Comparison of ENCODE assay signal across 17 cellular contexts in the genomic region with DNA sequence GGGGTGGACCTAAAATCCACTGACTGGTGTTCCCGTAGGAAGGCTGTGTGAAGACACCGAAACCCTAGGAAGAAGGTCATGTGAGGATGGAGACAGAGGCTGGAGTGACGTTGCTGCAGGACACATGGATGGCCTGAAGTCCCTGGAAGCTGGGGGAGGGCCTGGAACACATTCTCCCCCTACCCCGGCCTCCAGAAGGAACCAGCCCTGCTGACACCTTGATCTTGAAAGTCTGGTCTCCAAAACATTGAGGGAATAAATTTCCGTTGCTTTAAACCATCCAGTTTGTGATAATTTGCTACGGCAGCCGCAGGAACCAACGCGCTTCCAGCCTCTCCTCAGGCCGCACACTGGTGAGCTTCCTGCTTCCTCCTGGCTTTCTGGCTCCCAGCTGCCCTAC.
DNase-seq lines count a peak whose midpoint lies in the region; ATAC-seq and TF ChIP-seq lines count a peak whose summit lies in the region.
"Had no signal": no experiment of that assay in that cellular context is flagged by ENCODE, and none has a peak within 500 bp of the region (broad histone marks: within the 10 kb centered on the region; RNA-seq: fewer than 3 reads in every experiment).

No MANE protein-coding gene starts in this region.

- no peaks in the 10 kb centered on the region for H3K79me2 ChIP-seq in H9 (ENCODE audit: insufficient read depth, low read length)

- no peak overlapping the region for H4K8ac ChIP-seq in H9 (replicated peaks; ENCODE audit: insufficient read length, low read depth, low read length)

- no peak overlapping the region for H3K4me2 ChIP-seq in H9 (ENCODE audit: insufficient read depth, insufficient read length, low read length)
- H3K4me2 ChIP-seq: A549, GM23338 had no signal

- no peak for TF ChIP-seq EP300 in tibial nerve (IDR thresholded peaks at IDR 0.05)

- H4K5ac ChIP-seq in H9 (ENCODE audit: insufficient read length, low read depth, low read length), result no peak overlapping the region

- no peaks in the 10 kb centered on the region for H3K27me3 Mint-ChIP-seq in activated CD8-positive, alpha-beta memory T cell treated with anti-CD3 and anti-CD28 coated beads, Interleukin-2, amount 10 ng/mL, durations not matched to agents 7 days and 5 days
- H3K27me3 Mint-ChIP-seq in endodermal cell (ENCODE audit: insufficient read depth) (no peaks in the 10 kb centered on the region), osteocyte (ENCODE audit: unreplicated experiment) (no peaks in the 10 kb centered on the region), H9 (ENCODE audit: low read depth) (no peaks in the 10 kb centered on the region)
- H3K27me3 Mint-ChIP-seq: IgD-negative memory B cell had no signal

- H3T11ph ChIP-seq in H9 (ENCODE audit: low read length), result no peak overlapping the region

- H3K36me3 Mint-ChIP-seq in activated CD8-positive, alpha-beta memory T cell treated with anti-CD3 and anti-CD28 coated beads, Interleukin-2, amount 10 ng/mL, durations not matched to agents 7 days and 5 days, result no peaks in the 10 kb centered on the region
- H3K36me3 Mint-ChIP-seq in endodermal cell (ENCODE audit: low read depth) (no peaks in the 10 kb centered on the region), osteocyte (ENCODE audit: unreplicated experiment) (no peaks in the 10 kb centered on the region), H9 (ENCODE audit: insufficient read depth in 1 of 3, low read depth in 3 of 3) (no peaks in the 10 kb centered on the region)
- H3K36me3 Mint-ChIP-seq: IgD-negative memory B cell had no signal

- no peak overlapping the region for H2BK5ac ChIP-seq in H9 (ENCODE audit: insufficient read length, low read length)

- no peak overlapping the region for H3K23ac ChIP-seq in H9 (ENCODE audit: insufficient read length, low read depth, low read length)

- H3K4me1 ChIP-seq in endodermal cell (ENCODE audit: control insufficient read depth, insufficient read depth, low read length) (no peaks in the 10 kb centered on the region), H9 (ENCODE audit: insufficient read depth, low read length) (no peaks in the 10 kb centered on the region), tibial nerve (no peaks in the 10 kb centered on the region)
- H3K4me1 ChIP-seq: A549, Caco-2 had no signal

- no peaks in the 10 kb centered on the region for H4K20me1 ChIP-seq in H9 (ENCODE audit: control insufficient read depth, insufficient read depth, insufficient read length)

- no peak overlapping the region for H3K9ac ChIP-seq in endodermal cell (ENCODE audit: extremely low read depth, low read length, poor library complexity, severe bottlenecking)
- H3K9ac ChIP-seq in H9 (ENCODE audit: extremely low read depth, insufficient read length, low read length), result no peak overlapping the region

- H3K56ac ChIP-seq in H9 (ENCODE audit: insufficient read length, low read depth, low read length), result no peak overlapping the region

- H2BK120ac ChIP-seq in H9 (ENCODE audit: low read depth, low read length, poor library complexity, severe bottlenecking), result no peak overlapping the region

- H3K36me3 ChIP-seq in endodermal cell (ENCODE audit: control insufficient read depth, insufficient read depth, low read length) (no peaks in the 10 kb centered on the region), tibial nerve (no peaks in the 10 kb centered on the region)

- no peak overlapping the region for H3K27ac Mint-ChIP-seq in activated CD8-positive, alpha-beta memory T cell treated with anti-CD3 and anti-CD28 coated beads, Interleukin-2, amount 10 ng/mL, durations not matched to agents 7 days and 5 days
- no peak overlapping the region for H3K27ac Mint-ChIP-seq in endodermal cell
- H3K27ac Mint-ChIP-seq in osteocyte (ENCODE audit: unreplicated experiment), result no peak overlapping the region
- H3K27ac Mint-ChIP-seq in H9, result peak overlapping the region in 1 of 3 experiments; percentile 84; a peak in 1 of 7 replicates
- H3K27ac Mint-ChIP-seq: CD4-positive, alpha-beta T cell; GM23338; HFFc6; IgD-negative memory B cell had no signal

- H3K27ac ChIP-seq in endodermal cell (ENCODE audit: low read depth, low read length) (no peak overlapping the region), H9 (ENCODE audit: insufficient read length, low read depth, low read length) (no peak overlapping the region), tibial nerve (no peak overlapping the region)
- H3K27ac ChIP-seq: 22Rv1, A549, C4-2B had no signal

- 90 to 97% methylated on average over 10 of the region's 10 CpGs for WGBS in endodermal cell (ENCODE audit: insufficient coverage in 1 of 2, insufficient read length in 1 of 2), 2 experiments
- no CpG with 5 or more reads among the region's 10 CpGs for WGBS in H9 (ENCODE audit: extremely low coverage, insufficient read length, low lambda C conversion rate)
- WGBS in tibial nerve, 2 donors, result 79 to 84% methylated on average over 10 of the region's 10 CpGs

- no peaks in the 10 kb centered on the region for H3K9me3 ChIP-seq in endodermal cell (ENCODE audit: control insufficient read depth, low read length)
- no peaks in the 10 kb centered on the region for H3K9me3 ChIP-seq in H9 (ENCODE audit: control insufficient read depth, low read depth, low read length)
- H3K9me3 ChIP-seq in tibial nerve, result peaks cover 0 to 5% (median 0%) of the 10 kb centered on the region in 4 donors
- H3K9me3 ChIP-seq: A549, Caco-2 had no signal

- H3K79me1 ChIP-seq in H9 (ENCODE audit: insufficient read depth, low read depth, low read length, poor library complexity, severe bottlenecking), result no peaks in the 10 kb centered on the region

- no peak overlapping the region for H2BK12ac ChIP-seq in H9 (ENCODE audit: insufficient read length, low read depth, low read length)

- H2BK15ac ChIP-seq in H9 (ENCODE audit: low read depth, low read length), result no peak overlapping the region

- H3K4ac ChIP-seq in H9 (ENCODE audit: low read depth, low read length), result no peak overlapping the region

- CTCF ChIA-PET in activated CD8-positive, alpha-beta memory T cell treated with anti-CD3 and anti-CD28 coated beads, Interleukin-2, amount 10 ng/mL, durations not matched to agents 7 days and 5 days (lab: Charles Lee), result no interaction called here

- no peak overlapping the region for H2AK5ac ChIP-seq in H9 (ENCODE audit: insufficient read length, low read length)

- no peaks in the 10 kb centered on the region for H3K23me2 ChIP-seq in H9 (ENCODE audit: insufficient read length, low read depth, low read length, poor library complexity, severe bottlenecking)

- DNase-seq in activated CD8-positive, alpha-beta memory T cell treated with anti-CD3 and anti-CD28 coated beads, Interleukin-2, amount 50 U/mL, for 48 hours, result peak; percentile 1
- no peak for DNase-seq in activated CD8-positive, alpha-beta memory T cell treated with anti-CD3 and anti-CD28 coated beads, Interleukin-2, amount 10 ng/mL, durations not matched to agents 7 days and 5 days
- DNase-seq in endodermal cell (peak; percentile 14), osteocyte (ENCODE audit: extremely low spot score, unreplicated experiment) (peak; percentile 67), H9 (no peak), dermis blood vessel endothelial cell (no peak), tibial nerve (ENCODE audit: low spot score in 2 of 2) (no peak)
- DNase-seq: AML-193; Caco-2; CD4-positive, alpha-beta T cell; HFFc6 had no signal

- no peak for TF ChIP-seq CTCF in endodermal cell (conservative IDR thresholded peaks at IDR 0.05)
- no peak for TF ChIP-seq CTCF in osteocyte (IDR thresholded peaks at IDR 0.05)
- no peak for TF ChIP-seq CTCF in H9 (conservative IDR thresholded peaks at IDR 0.05)
- no peak for TF ChIP-seq CTCF in tibial nerve (IDR thresholded peaks at IDR 0.05)

- no peak for ATAC-seq in activated CD8-positive, alpha-beta memory T cell treated with anti-CD3 and anti-CD28 coated beads, Interleukin-2, amount 10 ng/mL, durations not matched to agents 7 days and 5 days
- ATAC-seq: A549, GM23338, HCT116 had no signal

- H2AFZ ChIP-seq in H9 (ENCODE audit: low read length), result no peak overlapping the region
- H2AFZ ChIP-seq: GM23338 had no signal

- H4K91ac ChIP-seq in H9 (ENCODE audit: insufficient read length, low read depth, low read length), result no peak overlapping the region

- H3K27me3 ChIP-seq in endodermal cell (ENCODE audit: control insufficient read depth, insufficient read depth, low read length, poor library complexity, severe bottlenecking), result no peaks in the 10 kb centered on the region
- H3K27me3 ChIP-seq in H9 (ENCODE audit: insufficient read depth, low read length), result no peaks in the 10 kb centered on the region; the same call in 1 of the 2 replicates
- H3K27me3 ChIP-seq in tibial nerve, result no peaks in the 10 kb centered on the region

- no peak for TF ChIP-seq POLR2A in tibial nerve (IDR thresholded peaks at IDR 0.05)

- H3K14ac ChIP-seq in H9 (ENCODE audit: insufficient read depth, low read length), result no peak overlapping the region

- no peak overlapping the region for H3K4me3 ChIP-seq in endodermal cell (ENCODE audit: low read length)
- no peak overlapping the region for H3K4me3 ChIP-seq in tibial nerve
- H3K4me3 ChIP-seq: A549, GM23338 had no signal

- H3K18ac ChIP-seq in H9 (ENCODE audit: insufficient read length, low read depth, low read length), result no peak overlapping the region

- no peaks in the 10 kb centered on the region for H3K9me3 Mint-ChIP-seq in activated CD8-positive, alpha-beta memory T cell treated with anti-CD3 and anti-CD28 coated beads, Interleukin-2, amount 10 ng/mL, durations not matched to agents 7 days and 5 days (ENCODE audit: low read depth)
- H3K9me3 Mint-ChIP-seq in endodermal cell, result no peaks in the 10 kb centered on the region
- H3K9me3 Mint-ChIP-seq in osteocyte (ENCODE audit: unreplicated experiment), result peaks cover 47% of the 10 kb centered on the region
- H3K9me3 Mint-ChIP-seq in H9, result peaks cover 0 to 3% of the 10 kb centered on the region in 2 experiments; a peak in 1 of 5 replicates
- H3K9me3 Mint-ChIP-seq: CD4-positive, alpha-beta T cell had no signal

- no peaks in the 10 kb centered on the region for H3K4me1 Mint-ChIP-seq in activated CD8-positive, alpha-beta memory T cell treated with anti-CD3 and anti-CD28 coated beads, Interleukin-2, amount 10 ng/mL, durations not matched to agents 7 days and 5 days
- no peaks in the 10 kb centered on the region for H3K4me1 Mint-ChIP-seq in endodermal cell
- H3K4me1 Mint-ChIP-seq in osteocyte (ENCODE audit: unreplicated experiment), result no peaks in the 10 kb centered on the region
- no peaks in the 10 kb centered on the region for H3K4me1 Mint-ChIP-seq in H9
- H3K4me1 Mint-ChIP-seq: GM23338, IgD-negative memory B cell had no signal

- no peak overlapping the region for H3K4me3 Mint-ChIP-seq in activated CD8-positive, alpha-beta memory T cell treated with anti-CD3 and anti-CD28 coated beads, Interleukin-2, amount 10 ng/mL, durations not matched to agents 7 days and 5 days
- H3K4me3 Mint-ChIP-seq in endodermal cell (no peak overlapping the region), osteocyte (ENCODE audit: unreplicated experiment) (no peak overlapping the region), H9 (no peak overlapping the region)
- H3K4me3 Mint-ChIP-seq: CD4-positive, alpha-beta T cell; GM23338; HFFc6; IgD-negative memory B cell had no signal

- H2BK20ac ChIP-seq in H9 (ENCODE audit: low read depth, low read length, poor library complexity, severe bottlenecking), result no peak overlapping the region

Comparison
In these comparisons a context has a peak if more than half of its experiments do, and no peak if none do; other contexts are left out.
1. DNase-seq: peak in activated CD8-positive, alpha-beta memory T cell treated with anti-CD3 and anti-CD28 coated beads, Interleukin-2, amount 50 U/mL, for 48 hours (single experiment), endodermal cell (single experiment) and osteocyte (single experiment); none in activated CD8-positive, alpha-beta memory T cell treated with anti-CD3 and anti-CD28 coated beads, Interleukin-2, amount 10 ng/mL, durations not matched to agents 7 days and 5 days (single experiment), H9 (single experiment), dermis blood vessel endothelial cell (single experiment) and tibial nerve (0 of 2).